ENCODE assay signal across 13 cellular contexts in the genomic region with DNA sequence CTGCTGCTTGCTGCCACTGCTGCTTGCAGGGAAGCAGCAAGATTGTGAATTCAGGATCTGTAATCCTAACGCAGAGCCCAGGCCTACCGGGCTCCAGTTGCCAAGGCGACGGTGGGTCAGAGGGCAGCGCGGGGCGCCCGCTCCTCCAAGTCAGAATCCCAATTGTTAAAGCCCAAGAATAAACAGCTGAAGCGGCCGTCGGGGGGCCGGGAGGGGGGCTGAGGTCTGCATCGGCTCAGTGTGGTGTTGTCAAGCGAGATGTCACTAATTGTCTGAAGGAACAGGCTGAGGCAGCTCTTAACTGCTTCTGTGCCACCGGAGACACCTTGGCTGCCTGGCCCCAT. TPM values are rescaled to one million over a fixed set of nuclear protein-coding genes. Genes with fewer than 3 reads are reported as not detected.
DNase-seq lines count a peak whose midpoint lies in the region; ATAC-seq and TF ChIP-seq lines count a peak whose summit lies in the region.
"Had no signal": no experiment of that assay in that cellular context is flagged by ENCODE, and none has a peak within 500 bp of the region (broad histone marks: within the 10 kb centered on the region; RNA-seq: fewer than 3 reads in every experiment).

No MANE protein-coding gene starts in this region.

- no peaks in the 10 kb centered on the region for H3K36me3 ChIP-seq in HUES64 (ENCODE audit: insufficient read depth, low read length)
- no peaks in the 10 kb centered on the region for H3K36me3 ChIP-seq in body of pancreas (replicated peaks in 1 of 2; ENCODE audit: insufficient read depth in 1 of 2, low read depth in 2 of 2)
- H3K36me3 ChIP-seq: brain microvascular endothelial cell had no signal

- intact Hi-C loops in body of pancreas (cut with DNase I): no loop called here

- CTCF ChIA-PET in activated CD4-positive, alpha-beta memory T cell treated with anti-CD3 and anti-CD28 coated beads, Interleukin-2, amount 10 ng/mL, durations not matched to agents 7 days and 5 days (lab: Charles Lee): interaction anchor here (1.0 to 5.4 kb wide), 5 partner anchors 10 to 210 kb away, joined by 3 to 82 read pairs (median 9); no protein-coding TSS in a partner anchor

- H3K36me3 Mint-ChIP-seq in activated CD4-positive, alpha-beta memory T cell treated with anti-CD3 and anti-CD28 coated beads, Interleukin-2, amount 10 ng/mL, durations not matched to agents 7 days and 5 days (ENCODE audit: low read depth): no peaks in the 10 kb centered on the region

- 61% methylated on average over 15 of the region's 15 CpGs for WGBS in HUES64
- 70 to 74% methylated on average over 11 to 15 of the region's 15 CpGs for WGBS in body of pancreas, 2 donors

- H3K9me3 ChIP-seq in HUES64 (ENCODE audit: insufficient read depth, low read depth, low read length) (no peaks in the 10 kb centered on the region), body of pancreas (no peaks in the 10 kb centered on the region)

- H3K9me3 Mint-ChIP-seq in activated CD4-positive, alpha-beta memory T cell treated with anti-CD3 and anti-CD28 coated beads, Interleukin-2, amount 10 ng/mL, durations not matched to agents 7 days and 5 days: no peaks in the 10 kb centered on the region
- H3K9me3 Mint-ChIP-seq: activated T-helper 1 cell treated with anti-CD3 and anti-CD28 coated beads, Interleukin-12 subunit alpha, Interleukin-12 subunit beta, Interleukin-2, Interleukin-4 antibody, amounts not matched to agents 30 ng/mL and 10 ng/mL and 1 ng/mL, durations not matched to agents 14 hours and 24 hours and 36 hours; CD4-positive, alpha-beta T cell; naive thymus-derived CD4-positive, alpha-beta T cell had no signal

- TF ChIP-seq CTCF in body of pancreas (IDR thresholded peaks at IDR 0.05): no peak

- ATAC-seq in body of pancreas: no peak
- ATAC-seq: naive thymus-derived CD4-positive, alpha-beta T cell had no signal

- DNase-seq in body of pancreas (no peak), left kidney (ENCODE audit: low read depth, low spot score) (peak; percentile 70), NCI-H69 (lab: John Stamatoyannopoulos, UW) (no peak), islet precursor cell (no peak), mesenteric fat pad (ENCODE audit: low spot score) (no peak)
- no peak for DNase-seq in activated CD4-positive, alpha-beta memory T cell treated with anti-CD3 and anti-CD28 coated beads, Interleukin-2, amount 10 ng/mL, durations not matched to agents 7 days and 5 days
- DNase-seq: brain microvascular endothelial cell; CD4-positive, alpha-beta T cell; naive thymus-derived CD4-positive, alpha-beta T cell; NCI-H774 had no signal

- POLR2A ChIA-PET in activated CD4-positive, alpha-beta memory T cell treated with anti-CD3 and anti-CD28 coated beads, Interleukin-2, amount 10 ng/mL, durations not matched to agents 7 days and 5 days (lab: Charles Lee): interaction anchor here (1.7 to 1.8 kb wide), 2 partner anchors 10 to 44 kb away, joined by 5 to 6 read pairs; no protein-coding TSS in a partner anchor

- H3K4me3 ChIP-seq in HUES64 (ENCODE audit: low read length) (no peak overlapping the region), body of pancreas (no peak overlapping the region), skin epidermis (no peak overlapping the region)

- H3K27me3 ChIP-seq in HUES64 (ENCODE audit: insufficient read depth, low read length): no peaks in the 10 kb centered on the region
- no peaks in the 10 kb centered on the region for H3K27me3 ChIP-seq in body of pancreas
- H3K27me3 ChIP-seq: brain microvascular endothelial cell had no signal

- H3K27ac ChIP-seq in HUES64 (ENCODE audit: low read depth, low read length) (peak overlapping the region; percentile 76), body of pancreas (peak overlapping the region; percentile 16 to 98 (median 78)), skin epidermis (peak overlapping the region in 11 of 21 experiments; percentile 18 to 85 (median 73))
- H3K27ac ChIP-seq: brain microvascular endothelial cell had no signal

- H3K4me3 Mint-ChIP-seq in activated CD4-positive, alpha-beta memory T cell treated with anti-CD3 and anti-CD28 coated beads, Interleukin-2, amount 10 ng/mL, durations not matched to agents 7 days and 5 days: no peak overlapping the region
- H3K4me3 Mint-ChIP-seq: activated T-helper 1 cell treated with anti-CD3 and anti-CD28 coated beads, Interleukin-12 subunit alpha, Interleukin-12 subunit beta, Interleukin-2, Interleukin-4 antibody, amounts not matched to agents 30 ng/mL and 10 ng/mL and 1 ng/mL, durations not matched to agents 14 hours and 24 hours and 36 hours; CD4-positive, alpha-beta T cell had no signal

- peaks cover 23% of the 10 kb centered on the region for H3K4me1 Mint-ChIP-seq in activated CD4-positive, alpha-beta memory T cell treated with anti-CD3 and anti-CD28 coated beads, Interleukin-2, amount 10 ng/mL, durations not matched to agents 7 days and 5 days

- H3K4me1 ChIP-seq in HUES64 (ENCODE audit: insufficient read depth, low read length): peaks cover 75% of the 10 kb centered on the region
- H3K4me1 ChIP-seq in body of pancreas: peaks cover 100% of the 10 kb centered on the region

- no peak overlapping the region for H3K9ac ChIP-seq in HUES64 (ENCODE audit: low read depth, low read length)

- TF ChIP-seq POLR2A in body of pancreas (IDR thresholded peaks at IDR 0.05): no peak

- H3K27me3 Mint-ChIP-seq in activated CD4-positive, alpha-beta memory T cell treated with anti-CD3 and anti-CD28 coated beads, Interleukin-2, amount 10 ng/mL, durations not matched to agents 7 days and 5 days: peaks cover 6% of the 10 kb centered on the region
- H3K27me3 Mint-ChIP-seq: CD4-positive, alpha-beta T cell; naive thymus-derived CD4-positive, alpha-beta T cell had no signal

- H3K27ac Mint-ChIP-seq in activated CD4-positive, alpha-beta memory T cell treated with anti-CD3 and anti-CD28 coated beads, Interleukin-2, amount 10 ng/mL, durations not matched to agents 7 days and 5 days: no peak overlapping the region
- H3K27ac Mint-ChIP-seq: activated T-helper 1 cell treated with anti-CD3 and anti-CD28 coated beads, Interleukin-12 subunit alpha, Interleukin-12 subunit beta, Interleukin-2, Interleukin-4 antibody, amounts not matched to agents 30 ng/mL and 10 ng/mL and 1 ng/mL, durations not matched to agents 14 hours and 24 hours and 36 hours had no signal

RNA-seq across cellular contexts. Expression of a gene that starts 36.8 kb away (rescaled TPM):
- 23.6 TPM for polyA plus RNA-seq in HUES64 (2013, experiment 1 of 2)
- 29.1 TPM for polyA plus RNA-seq in HUES64 (2013, experiment 2 of 2)
- total RNA-seq in body of pancreas (10 to 100 TPM; 13.5 to 14.2 TPM), mesenteric fat pad (28.5 TPM)
- 10 to 100 TPM; 16.9 to 18.9 TPM for total RNA-seq in activated CD4-positive, alpha-beta memory T cell treated with anti-CD3 and anti-CD28 coated beads, Interleukin-2, amount 10 ng/mL, durations not matched to agents 7 days and 5 days
